22 cellular contexts compared by ENCODE assay signal in the genomic region with DNA sequence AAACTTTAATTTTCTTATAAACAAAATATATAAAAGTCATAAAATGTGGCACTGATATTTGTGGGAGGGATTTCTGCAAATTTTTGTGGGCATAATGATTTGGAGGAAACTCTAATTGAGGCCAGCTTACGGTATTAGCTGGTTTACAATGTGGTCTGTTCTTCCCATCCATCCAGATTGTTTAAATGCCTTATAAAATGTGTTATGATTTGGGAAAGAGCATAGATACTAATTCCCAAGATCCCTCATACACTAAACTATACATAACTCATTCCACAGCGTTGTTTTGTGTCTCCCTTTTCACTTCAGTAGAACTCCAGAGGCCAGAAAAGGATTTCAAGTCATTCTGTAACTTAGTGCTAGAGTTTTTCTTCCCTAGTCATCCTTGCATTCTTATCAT.
"Had no signal": no experiment of that assay in that cellular context is flagged by ENCODE, and none has a peak within 500 bp of the region (broad histone marks: within the 10 kb centered on the region; RNA-seq: fewer than 3 reads in every experiment).

No MANE protein-coding gene starts in this region.

- ATAC-seq: K562 had no signal

- H3K27me3 ChIP-seq: SJSA1 had no signal

- H3K4me3 ChIP-seq: K562, SJSA1, SK-N-MC had no signal

- H3K4me2 ChIP-seq: KMS-11 had no signal

- H3K9ac ChIP-seq: KMS-11 had no signal

- DNase-seq: Kasumi-1, MM.1S, NCI-H1092 treated with DMSO at 0.1 percent for 48 hours, NCI-H1436, NCI-H187, NCI-H2029, NCI-H2081 treated with DMSO at 0.1 percent for 48 hours, NCI-H2171, NCI-H226, NCI-H446, NCI-H510A, NCI-H524 treated with DMSO at 0.1 percent for 48 hours, NCI-H69, NCI-H774, Right ventricle myocardium superior, RPMI8226, SIG-M5 had no signal

- H3K36me3 ChIP-seq: SJSA1 had no signal

- H3K4me1 ChIP-seq: SJSA1 had no signal

- H3K9me3 ChIP-seq: SJSA1 had no signal

- H3K27ac ChIP-seq: HL-60, KMS-11, SJSA1, SK-N-MC had no signal
